Comparison of ENCODE assay signal across 8 cellular contexts in genomic region chr14:53152909-53153701, GRCh38. TPM values are rescaled to one million over a fixed set of nuclear protein-coding genes. Genes with fewer than 3 reads are reported as not detected.
A peak's percentile ranks its signal among the peaks of the same experiment; 100 is the strongest.
DNase-seq lines count a peak whose midpoint lies in the region; ATAC-seq and TF ChIP-seq lines count a peak whose summit lies in the region.

DDHD1 (minus strand) TSS chr14:53153323; CDS start chr14:53153098, 225 bp downstream.

- DNase-seq in AG08395 (ENCODE audit: low spot score) (peak; percentile 88), NCI-H345 treated with DMSO at 0.1 percent for 48 hours (lab: John Stamatoyannopoulos, UW; ENCODE audit: unreplicated experiment) (peak; percentile 42), chondrocyte (ENCODE audit: low spot score) (peak; percentile 71), kidney tubule cell (ENCODE audit: low spot score) (peak; percentile 83)
- DNase-seq in activated CD4-positive, alpha-beta T cell treated with anti-CD3 and anti-CD28 coated beads for 24 hours (ENCODE audit: low read depth in 2 of 2) = peak; percentile 67 to 68
- peak; percentile 73 to 84 for DNase-seq in stimulated activated CD4-positive, alpha-beta T cell treated with anti-CD3 and anti-CD28 coated beads, Interleukin-1b, Interleukin-23, amount 100 ng/mL, for 4 hours (ENCODE audit: low read depth in 2 of 2)

- H3K27ac Mint-ChIP-seq in chondrocyte (ENCODE audit: unreplicated experiment) = peak within 1 kb of the TSS; percentile 85

- peaks cover 22% of the 10 kb centered on the region for H3K4me1 Mint-ChIP-seq in chondrocyte (ENCODE audit: low read depth)

- peak; percentile 36 for ATAC-seq in GM18870 (IDR thresholded peaks at IDR 0.05; ENCODE audit: unreplicated experiment)
- ATAC-seq in HG03135 (IDR thresholded peaks at IDR 0.05; ENCODE audit: unreplicated experiment) = peak; percentile 72

- TF ChIP-seq CTCF in chondrocyte (IDR thresholded peaks at IDR 0.05) = no peak

- H3K27me3 Mint-ChIP-seq in chondrocyte (ENCODE audit: low read depth) = no peaks in the 10 kb centered on the region

- H3K9me3 Mint-ChIP-seq in chondrocyte (ENCODE audit: low read depth) = no peaks in the 10 kb centered on the region

- H3K4me3 Mint-ChIP-seq in chondrocyte (ENCODE audit: unreplicated experiment) = peak within 1 kb of the TSS; percentile 99

- H3K36me3 Mint-ChIP-seq in chondrocyte (ENCODE audit: low read depth) = no peaks in the 10 kb centered on the region

RNA-seq across cellular contexts. Expression of gene DDHD1, which starts in this region (rescaled TPM):
- 12.9 to 16.5 TPM (median 13.7 TPM) in 3 replicates for total RNA-seq in chondrocyte

Comparison
In these comparisons a context has a peak if more than half of its experiments do, and no peak if none do; other contexts are left out.
1. Peak in every context shown above with its lines: DNase-seq and ATAC-seq.